10 cellular contexts compared by ENCODE assay signal in the genomic region with DNA sequence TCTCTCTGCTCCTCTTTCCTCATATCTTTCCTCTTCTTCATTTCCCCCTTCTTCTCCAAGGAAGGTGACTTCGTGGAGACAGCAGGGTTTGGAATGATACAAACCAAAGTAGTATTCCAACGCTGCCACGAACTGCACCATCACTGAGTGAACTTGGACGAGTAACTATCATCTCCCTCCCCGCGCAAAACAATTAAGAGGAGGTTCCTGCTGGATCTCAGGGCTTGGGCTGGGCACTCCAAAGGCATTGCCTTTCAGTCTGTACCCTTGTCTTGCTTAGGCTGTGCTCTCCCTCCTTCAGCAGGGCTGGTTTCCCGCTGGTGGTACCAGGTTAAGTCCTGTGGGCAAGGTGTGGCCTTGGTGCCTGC. TPM values are rescaled to one million over a fixed set of nuclear protein-coding genes. Genes with fewer than 3 reads are reported as not detected.
A peak's percentile ranks its signal among the peaks of the same experiment; 100 is the strongest.
DNase-seq lines count a peak whose midpoint lies in the region; ATAC-seq, FAIRE-seq and TF ChIP-seq lines count a peak whose summit lies in the region.
"Had no signal": no experiment of that assay in that cellular context is flagged by ENCODE, and none has a peak within 500 bp of the region (broad histone marks: within the 10 kb centered on the region; RNA-seq: fewer than 3 reads in every experiment).

No MANE protein-coding gene starts in this region.

- peaks cover 42% of the 10 kb centered on the region for H3K27me3 Mint-ChIP-seq in activated CD8-positive, alpha-beta memory T cell treated with anti-CD3 and anti-CD28 coated beads, Interleukin-2, amount 10 ng/mL, durations not matched to agents 7 days and 5 days
- H3K27me3 Mint-ChIP-seq in astrocyte (ENCODE audit: low read depth, unreplicated experiment) = peaks cover 34% of the 10 kb centered on the region

- H3K79me2 ChIP-seq in astrocyte (ENCODE audit: insufficient read depth, low read length) = peaks cover 17% of the 10 kb centered on the region

- peaks cover 3% of the 10 kb centered on the region for H3K36me3 Mint-ChIP-seq in activated CD8-positive, alpha-beta memory T cell treated with anti-CD3 and anti-CD28 coated beads, Interleukin-2, amount 10 ng/mL, durations not matched to agents 7 days and 5 days
- no peaks in the 10 kb centered on the region for H3K36me3 Mint-ChIP-seq in astrocyte (ENCODE audit: low read depth, unreplicated experiment)

- H4K20me1 ChIP-seq in astrocyte (ENCODE audit: insufficient read depth, low read length) = peaks cover 16% of the 10 kb centered on the region

- TF ChIP-seq CTCF in astrocyte (IDR thresholded peaks at IDR 0.05; ENCODE audit: insufficient read depth, low read depth, low read length) (no peak), right lobe of liver (IDR thresholded peaks at IDR 0.05) (no peak), thoracic aorta (IDR thresholded peaks at IDR 0.05) (no peak)

- H3K4me1 ChIP-seq in astrocyte (ENCODE audit: insufficient read depth, low read length) (peaks cover 28% of the 10 kb centered on the region), right lobe of liver (peaks cover 0 to 25% (median 5%) of the 10 kb centered on the region in 4 donors), thoracic aorta (ENCODE audit: control insufficient read depth in 1 of 2, low read depth in 2 of 2) (peaks cover 16 to 35% of the 10 kb centered on the region in 2 donors)

- H3K27me3 ChIP-seq in astrocyte (ENCODE audit: insufficient read depth, low read length) (peaks cover 26% of the 10 kb centered on the region), right lobe of liver (no peaks in the 10 kb centered on the region), thoracic aorta (replicated peaks; ENCODE audit: insufficient read depth) (no peaks in the 10 kb centered on the region)

- H3K36me3 ChIP-seq in astrocyte (ENCODE audit: insufficient read depth, low read length) = no peaks in the 10 kb centered on the region
- H3K36me3 ChIP-seq in right lobe of liver = no peaks in the 10 kb centered on the region
- no peaks in the 10 kb centered on the region for H3K36me3 ChIP-seq in thoracic aorta

- peak overlapping the region; percentile 94 for H3K4me2 ChIP-seq in astrocyte (ENCODE audit: low read length)

- peak overlapping the region; percentile 71 for H3K4me3 Mint-ChIP-seq in activated CD8-positive, alpha-beta memory T cell treated with anti-CD3 and anti-CD28 coated beads, Interleukin-2, amount 10 ng/mL, durations not matched to agents 7 days and 5 days
- peak overlapping the region; percentile 88 for H3K4me3 Mint-ChIP-seq in astrocyte (ENCODE audit: unreplicated experiment)

- H3K9me3 ChIP-seq in astrocyte (ENCODE audit: insufficient read depth, low read depth, low read length) (no peaks in the 10 kb centered on the region), right lobe of liver (no peaks in the 10 kb centered on the region), thoracic aorta (no peaks in the 10 kb centered on the region)

- FAIRE-seq in astrocyte (lab: Jason Lieb, UNC) = no peak
- FAIRE-seq: H54 had no signal

- peak overlapping the region; percentile 58 for H3K4me3 ChIP-seq in astrocyte (ENCODE audit: insufficient read depth, low read depth, low read length)
- peak overlapping the region; percentile 51 to 59 (median 53) for H3K4me3 ChIP-seq in right lobe of liver
- peak overlapping the region; percentile 77 for H3K4me3 ChIP-seq in thoracic aorta

- WGBS in right lobe of liver (ENCODE audit: insufficient coverage, low coverage, low lambda C conversion rate, missing lambda C conversion rate) = 32% methylated on average over 6 of the region's 7 CpGs

- peak overlapping the region; percentile 52 for H3K9ac ChIP-seq in astrocyte (ENCODE audit: low read length)

- intact Hi-C loops in right lobe of liver (cut with DNase I) = no loop called here

- DNase-seq in activated CD8-positive, alpha-beta memory T cell treated with anti-CD3 and anti-CD28 coated beads, Interleukin-2, amount 10 ng/mL, durations not matched to agents 7 days and 5 days = peak; percentile 36
- DNase-seq in activated CD8-positive, alpha-beta memory T cell treated with anti-CD3 and anti-CD28 coated beads, Interleukin-2, amount 50 U/mL, for 4 hours = no peak
- DNase-seq in astrocyte (ENCODE audit: low read depth) (no peak), right lobe of liver (no peak), thoracic aorta (ENCODE audit: low spot score) (no peak), NCI-H446 (lab: John Stamatoyannopoulos, UW) (no peak), globus pallidus (ENCODE audit: low spot score) (no peak)

- peak overlapping the region; percentile 81 for H2AFZ ChIP-seq in astrocyte (ENCODE audit: low read depth, low read length)

- no peak for ATAC-seq in activated CD8-positive, alpha-beta memory T cell treated with anti-CD3 and anti-CD28 coated beads, Interleukin-2, amount 10 ng/mL, durations not matched to agents 7 days and 5 days
- ATAC-seq in right lobe of liver (no peak), thoracic aorta (ENCODE audit: insufficient number of reproducible peaks, low FRiP score, low read depth) (no peak), HG02763 (IDR thresholded peaks at IDR 0.05; ENCODE audit: unreplicated experiment) (no peak)

- no peak for TF ChIP-seq POLR2A in right lobe of liver (IDR thresholded peaks at IDR 0.05)

- no peak overlapping the region for H3K27ac ChIP-seq in astrocyte (ENCODE audit: low read depth, low read length)
- no peak overlapping the region for H3K27ac ChIP-seq in right lobe of liver
- no peak overlapping the region for H3K27ac ChIP-seq in thoracic aorta

- H3K27ac Mint-ChIP-seq in activated CD8-positive, alpha-beta memory T cell treated with anti-CD3 and anti-CD28 coated beads, Interleukin-2, amount 10 ng/mL, durations not matched to agents 7 days and 5 days = no peak overlapping the region
- H3K27ac Mint-ChIP-seq in astrocyte (ENCODE audit: unreplicated experiment) = peak overlapping the region; percentile 81

- H3K4me1 Mint-ChIP-seq in activated CD8-positive, alpha-beta memory T cell treated with anti-CD3 and anti-CD28 coated beads, Interleukin-2, amount 10 ng/mL, durations not matched to agents 7 days and 5 days = peaks cover 32% of the 10 kb centered on the region
- H3K4me1 Mint-ChIP-seq in astrocyte (ENCODE audit: low read depth, unreplicated experiment) = peaks cover 12% of the 10 kb centered on the region

- CTCF ChIA-PET in activated CD8-positive, alpha-beta memory T cell treated with anti-CD3 and anti-CD28 coated beads, Interleukin-2, amount 10 ng/mL, durations not matched to agents 7 days and 5 days (lab: Charles Lee) = interaction anchor here (1.7 to 8.1 kb wide), 3 partner anchors 11 to 41 kb away, joined by 4 to 86 read pairs (median 69); partner anchors contain the start of gene ELOVL3

- no peaks in the 10 kb centered on the region for H3K9me3 Mint-ChIP-seq in activated CD8-positive, alpha-beta memory T cell treated with anti-CD3 and anti-CD28 coated beads, Interleukin-2, amount 10 ng/mL, durations not matched to agents 7 days and 5 days (ENCODE audit: low read depth)
- no peaks in the 10 kb centered on the region for H3K9me3 Mint-ChIP-seq in astrocyte (ENCODE audit: unreplicated experiment)

RNA-seq across cellular contexts. Expression of gene PITX3, which starts 0.8 kb away (rescaled TPM):
- total RNA-seq in activated CD8-positive, alpha-beta memory T cell treated with anti-CD3 and anti-CD28 coated beads, Interleukin-2, amount 10 ng/mL, durations not matched to agents 7 days and 5 days = not detected
- total RNA-seq in astrocyte = 1.6 and 1.7 TPM in 2 replicates
- total RNA-seq in right lobe of liver = not detected
- not detected for total RNA-seq in thoracic aorta

RNA-seq across cellular contexts. Expression of gene GBF1, which starts 3.2 kb away (rescaled TPM):
- 10 to 100 TPM; 46.5 to 51.6 TPM for total RNA-seq in activated CD8-positive, alpha-beta memory T cell treated with anti-CD3 and anti-CD28 coated beads, Interleukin-2, amount 10 ng/mL, durations not matched to agents 7 days and 5 days
- 72.8 and 75.2 TPM in 2 replicates for total RNA-seq in astrocyte
- total RNA-seq in right lobe of liver = 10 to 100 TPM; 22.6 to 27.2 (median 23.7) TPM
- 10 to 100 TPM; 38.1 to 44.9 TPM for total RNA-seq in thoracic aorta

RNA-seq across cellular contexts. Expression of gene ELOVL3, which starts 16.0 kb away (rescaled TPM):
- total RNA-seq in activated CD8-positive, alpha-beta memory T cell treated with anti-CD3 and anti-CD28 coated beads, Interleukin-2, amount 10 ng/mL, durations not matched to agents 7 days and 5 days = not detected
- total RNA-seq in astrocyte = 0.48 and 0.62 TPM in 2 replicates
- total RNA-seq in right lobe of liver = not detected
- total RNA-seq in thoracic aorta = not detected
- total RNA-seq: pulmonary artery endothelial cell had no signal
